In the genomic region with DNA sequence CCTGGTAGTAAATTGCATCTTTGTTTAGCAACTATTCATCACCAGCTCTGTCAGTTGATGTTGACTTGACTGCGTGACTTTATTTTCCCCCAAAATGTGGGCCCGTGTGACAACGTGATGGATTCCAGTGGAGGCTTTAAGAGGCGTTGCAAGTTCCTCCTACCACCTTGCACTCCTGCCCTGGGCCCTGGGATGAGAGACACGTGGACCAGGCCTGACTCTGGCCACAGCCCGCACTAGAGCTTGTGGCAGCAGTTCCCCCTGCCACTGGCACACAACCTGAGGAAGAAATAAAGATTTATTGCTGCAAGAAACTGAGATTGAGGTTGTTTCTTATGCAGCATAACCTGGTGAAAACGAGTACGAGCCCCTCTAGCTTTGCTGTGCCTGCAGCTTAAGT, we compare ENCODE assay signal across 29 cellular contexts. TPM values are rescaled to one million over a fixed set of nuclear protein-coding genes. Genes with fewer than 3 reads are reported as not detected.
"Had no signal": no experiment of that assay in that cellular context is flagged by ENCODE, and none has a peak within 500 bp of the region (broad histone marks: within the 10 kb centered on the region; RNA-seq: fewer than 3 reads in every experiment).

No MANE protein-coding gene starts in this region.

- DNase-seq: activated B cell treated with CpG ODN at 0.5 μM for 24 hours; activated CD4-positive, alpha-beta memory T cell treated with anti-CD3 and anti-CD28 coated beads for 36 hours; activated CD4-positive, alpha-beta T cell treated with anti-CD3 and anti-CD28 coated beads for 4 hours; activated CD4-positive, alpha-beta T cell treated with anti-CD3 and anti-CD28 coated beads, Interleukin-2, amount 10 ng/mL, durations not matched to agents 24 days and 14 days; activated CD4-positive, alpha-beta T cell treated with anti-CD3 and anti-CD28 coated beads, Interleukin-2, amount 50 U/mL, for 1 hour; activated CD4-positive, alpha-beta T cell treated with anti-CD3 and anti-CD28 coated beads, Interleukin-2, amount 50 U/mL, for 4 hours; activated CD4-positive, CD25-positive, alpha-beta regulatory T cell treated with anti-CD3 and anti-CD28 coated beads, Interleukin-2, amount 50 U/mL, for 72 hours; activated CD8-positive, alpha-beta memory T cell treated with anti-CD3 and anti-CD28 coated beads, Interleukin-2, amount 50 U/mL, for 4 hours; activated CD8-positive, alpha-beta T cell treated with anti-CD3 and anti-CD28 coated beads for 36 hours; activated effector memory CD4-positive, alpha-beta T cell treated with anti-CD3 and anti-CD28 coated beads, Interleukin-2, amount 50 U/mL, for 16 hours; activated gamma-delta T cell treated with Interleukin-2 at 50 U/mL for 16 hours; activated naive CD4-positive, alpha-beta T cell; activated naive CD4-positive, alpha-beta T cell treated with anti-CD3 and anti-CD28 coated beads, Interleukin-2, amount 10 ng/mL, durations not matched to agents 7 days and 5 days; activated naive CD8-positive, alpha-beta T cell treated with anti-CD3 and anti-CD28 coated beads, Interleukin-2, amount 10 ng/mL, durations not matched to agents 7 days and 5 days; activated naive CD8-positive, alpha-beta T cell treated with anti-CD3 and anti-CD28 coated beads, Interleukin-2, amount 50 U/mL, for 24 hours; activated T-cell treated with anti-CD3 and anti-CD28 coated beads for 4 hours; activated T-cell treated with anti-CD3 and anti-CD28 coated beads, Interleukin-2, amount 50 U/mL, for 1 hour; activated T-cell treated with anti-CD3 and anti-CD28 coated beads, Interleukin-2, amount 50 U/mL, for 4 hours; activated T-cell treated with anti-CD3 and anti-CD28 coated beads, Interleukin-2, amount 50 U/mL, for 72 hours; caudate nucleus; T-helper 1 cell; T-helper 2 cell; T-helper 9 cell had no signal

- H3K4me1 ChIP-seq: ascending aorta had no signal

- H3K36me3 ChIP-seq: ascending aorta, cardiac muscle cell had no signal

- H3K9me3 ChIP-seq: ascending aorta had no signal

- ATAC-seq: activated CD8-positive, alpha-beta T cell treated with anti-CD3 and anti-CD28 coated beads for 36 hours; activated naive CD8-positive, alpha-beta T cell treated with anti-CD3 and anti-CD28 coated beads, Interleukin-2, amount 50 U/mL, for 24 hours; activated T-cell treated with anti-CD3 and anti-CD28 coated beads, Interleukin-2, amount 50 U/mL, for 4 hours; activated T-cell treated with anti-CD3 and anti-CD28 coated beads, Interleukin-2, amount 50 U/mL, for 72 hours; activated T-helper 17 cell treated with anti-CD3 and anti-CD28 coated beads, Interleukin-2, amount 50 U/mL, for 72 hours had no signal

- H3K27ac ChIP-seq: ascending aorta, cardiac muscle cell, VCaP had no signal

- H3K4me3 ChIP-seq: ascending aorta, cardiac muscle cell had no signal

- H3K27me3 ChIP-seq: ascending aorta, cardiac muscle cell had no signal

RNA-seq across cellular contexts. Expression of a gene that starts 31.9 kb away (rescaled TPM):
- total RNA-seq: activated B cell treated with CpG ODN at 0.5 μM for 24 hours; activated CD4-positive, alpha-beta T cell treated with anti-CD3 and anti-CD28 coated beads, Interleukin-2, amount 10 ng/mL, durations not matched to agents 24 days and 14 days; activated CD8-positive, alpha-beta T cell treated with anti-CD3 and anti-CD28 coated beads for 36 hours; activated naive CD8-positive, alpha-beta T cell treated with anti-CD3 and anti-CD28 coated beads, Interleukin-2, amount 10 ng/mL, durations not matched to agents 7 days and 5 days; activated T-helper 1 cell treated with anti-CD3 and anti-CD28 coated beads, Interleukin-12 subunit alpha, Interleukin-12 subunit beta, Interleukin-2, Interleukin-4 antibody, amounts not matched to agents 30 ng/mL and 10 ng/mL and 1 ng/mL, durations not matched to agents 14 hours and 24 hours and 36 hours had no signal

RNA-seq across cellular contexts. Expression of a gene that starts 44.6 kb away (rescaled TPM):
- total RNA-seq: activated B cell treated with CpG ODN at 0.5 μM for 24 hours; activated CD4-positive, alpha-beta memory T cell treated with anti-CD3 and anti-CD28 coated beads for 36 hours; activated CD8-positive, alpha-beta T cell treated with anti-CD3 and anti-CD28 coated beads for 36 hours; activated naive CD8-positive, alpha-beta T cell treated with anti-CD3 and anti-CD28 coated beads, Interleukin-2, amount 10 ng/mL, durations not matched to agents 7 days and 5 days; ascending aorta; bronchial epithelial cell had no signal
